21 cellular contexts compared by ENCODE assay signal in genomic region chr1:241598234-241598633, GRCh38. TPM values are rescaled to one million over a fixed set of nuclear protein-coding genes. Genes with fewer than 3 reads are reported as not detected.
DNase-seq lines count a peak whose midpoint lies in the region; ATAC-seq and TF ChIP-seq lines count a peak whose summit lies in the region.
"Had no signal": no experiment of that assay in that cellular context is flagged by ENCODE, and none has a peak within 500 bp of the region (broad histone marks: within the 10 kb centered on the region; RNA-seq: fewer than 3 reads in every experiment).

No MANE protein-coding gene starts in this region.

- intact Hi-C loops in right cardiac atrium (cut with DNase I), result no loop called here
- intact Hi-C loops in activated CD4-positive, alpha-beta memory T cell treated with anti-CD3 and anti-CD28 coated beads for 36 hours (cut with micrococcal nuclease), result no loop called here

- H3K27me3 Mint-ChIP-seq in activated CD4-positive, alpha-beta memory T cell treated with anti-CD3 and anti-CD28 coated beads for 36 hours, result no peaks in the 10 kb centered on the region
- H3K27me3 Mint-ChIP-seq: activated naive CD4-positive, alpha-beta T cell treated with anti-CD3 and anti-CD28 coated beads, Interleukin-2, amount 50 U/mL, for 24 hours; dendritic cell treated with granulocyte-macrophage colony-stimulating factor and Interleukin-4, amounts not matched to agents 40 ng/mL and 50 ng/mL, for 4 days had no signal

- H3K4me1 Mint-ChIP-seq in activated CD4-positive, alpha-beta memory T cell treated with anti-CD3 and anti-CD28 coated beads for 36 hours (ENCODE audit: low read depth), result peaks cover 16% of the 10 kb centered on the region
- H3K4me1 Mint-ChIP-seq: activated naive CD4-positive, alpha-beta T cell treated with anti-CD3 and anti-CD28 coated beads, Interleukin-2, amount 50 U/mL, for 24 hours had no signal

- H3K9ac ChIP-seq in OCI-LY3 (ENCODE audit: low read length), result no peak overlapping the region

- CTCF ChIA-PET in activated CD4-positive, alpha-beta memory T cell treated with anti-CD3 and anti-CD28 coated beads for 36 hours (lab: Charles Lee), result interaction anchor here (1.3 kb wide), 1 partner anchor 12 kb away, joined by 5 read pairs; no protein-coding TSS in a partner anchor

- H3K36me3 ChIP-seq in OCI-LY3 (replicated peaks; ENCODE audit: low read depth, low read length), result peaks cover 22% of the 10 kb centered on the region
- H3K36me3 ChIP-seq: brain microvascular endothelial cell had no signal

- no peaks in the 10 kb centered on the region for H3K27me3 ChIP-seq in OCI-LY3 (ENCODE audit: low read depth, low read length)
- H3K27me3 ChIP-seq in right cardiac atrium (ENCODE audit: control insufficient read depth, insufficient read depth), result no peaks in the 10 kb centered on the region
- H3K27me3 ChIP-seq: brain microvascular endothelial cell, esophagus squamous epithelium had no signal

- H3K4me3 ChIP-seq in OCI-LY3 (ENCODE audit: low read length), result no peak overlapping the region
- H3K4me3 ChIP-seq in right cardiac atrium (ENCODE audit: low read length), result no peak overlapping the region
- H3K4me3 ChIP-seq: esophagus squamous epithelium had no signal

- H3K9me3 ChIP-seq in OCI-LY3 (ENCODE audit: insufficient read depth, low read length) (no peaks in the 10 kb centered on the region), right cardiac atrium (ENCODE audit: control insufficient read depth, low read length) (no peaks in the 10 kb centered on the region)
- H3K9me3 ChIP-seq: esophagus squamous epithelium had no signal

- H4K20me1 ChIP-seq in OCI-LY3 (ENCODE audit: insufficient read depth, low read length), result no peaks in the 10 kb centered on the region

- WGBS in right cardiac atrium, result 85% methylated on average over 2 of the region's 2 CpGs

- H3K27ac ChIP-seq in OCI-LY3 (ENCODE audit: low read length) (no peak overlapping the region), right cardiac atrium (ENCODE audit: low read length) (no peak overlapping the region)
- H3K27ac ChIP-seq: brain microvascular endothelial cell, esophagus squamous epithelium had no signal

- no peak overlapping the region for H3K4me3 Mint-ChIP-seq in activated CD4-positive, alpha-beta memory T cell treated with anti-CD3 and anti-CD28 coated beads for 36 hours
- H3K4me3 Mint-ChIP-seq: activated naive CD4-positive, alpha-beta T cell treated with anti-CD3 and anti-CD28 coated beads, Interleukin-2, amount 50 U/mL, for 24 hours; dendritic cell treated with granulocyte-macrophage colony-stimulating factor and Interleukin-4, amounts not matched to agents 40 ng/mL and 50 ng/mL, for 4 days had no signal

- ATAC-seq in GM19043 (IDR thresholded peaks at IDR 0.05; ENCODE audit: low read depth, unreplicated experiment) (peak; percentile 33), HG03060 (IDR thresholded peaks at IDR 0.05; ENCODE audit: low read depth, unreplicated experiment) (peak; percentile 45), right cardiac atrium (no peak)

- H3K4me1 ChIP-seq in OCI-LY3 (ENCODE audit: low read length), result peaks cover 39% of the 10 kb centered on the region
- no peaks in the 10 kb centered on the region for H3K4me1 ChIP-seq in right cardiac atrium (ENCODE audit: control insufficient read depth, insufficient read depth, low read length)

- no peak overlapping the region for H3K27ac Mint-ChIP-seq in activated CD4-positive, alpha-beta memory T cell treated with anti-CD3 and anti-CD28 coated beads for 36 hours
- H3K27ac Mint-ChIP-seq: activated naive CD4-positive, alpha-beta T cell treated with anti-CD3 and anti-CD28 coated beads, Interleukin-2, amount 50 U/mL, for 24 hours; dendritic cell treated with granulocyte-macrophage colony-stimulating factor and Interleukin-4, amounts not matched to agents 40 ng/mL and 50 ng/mL, for 4 days had no signal

- POLR2A ChIA-PET in activated CD4-positive, alpha-beta memory T cell treated with anti-CD3 and anti-CD28 coated beads for 36 hours (lab: Charles Lee), result no interaction called here

- peak overlapping the region; percentile 34 for H3K4me2 ChIP-seq in OCI-LY3 (ENCODE audit: low read length)

- in situ Hi-C loops in ACHN (cut with HindIII; ENCODE audit: low pct_ligation_motif_present, low pct_unique_long_range_greater_than_20kb, low sequenced_read_pairs), result no loop called here

- no peak overlapping the region for H2AFZ ChIP-seq in OCI-LY3 (ENCODE audit: low read depth, low read length)

- H3K79me2 ChIP-seq in OCI-LY3 (ENCODE audit: low read length), result no peaks in the 10 kb centered on the region

- TF ChIP-seq CTCF in OCI-LY3 (IDR thresholded peaks at IDR 0.05; ENCODE audit: low read depth, low read length), result no peak

- H3K9me3 Mint-ChIP-seq in activated CD4-positive, alpha-beta memory T cell treated with anti-CD3 and anti-CD28 coated beads for 36 hours, result no peaks in the 10 kb centered on the region
- H3K9me3 Mint-ChIP-seq: activated naive CD4-positive, alpha-beta T cell treated with anti-CD3 and anti-CD28 coated beads, Interleukin-2, amount 50 U/mL, for 24 hours; dendritic cell treated with granulocyte-macrophage colony-stimulating factor and Interleukin-4, amounts not matched to agents 40 ng/mL and 50 ng/mL, for 4 days had no signal

- H3K36me3 Mint-ChIP-seq in activated CD4-positive, alpha-beta memory T cell treated with anti-CD3 and anti-CD28 coated beads for 36 hours, result peaks cover 4% of the 10 kb centered on the region

- peak; percentile 8 for DNase-seq in DMS79 (lab: John Stamatoyannopoulos, UW)
- no peak for DNase-seq in ACHN
- no peak for DNase-seq in right cardiac atrium
- no peak for DNase-seq in nucleus accumbens (lab: John Stamatoyannopoulos, UW)
- no peak for DNase-seq in activated CD4-positive, alpha-beta memory T cell treated with anti-CD3 and anti-CD28 coated beads for 36 hours
- DNase-seq: activated CD4-positive, alpha-beta T cell treated with anti-CD3 and anti-CD28 coated beads for 4 hours; activated CD8-positive, alpha-beta memory T cell treated with anti-CD3 and anti-CD28 coated beads, Interleukin-2, amount 50 U/mL, for 48 hours; brain microvascular endothelial cell; esophagus squamous epithelium; H7; head of caudate nucleus; NCI-H226; SIG-M5; stimulated activated CD4-positive, alpha-beta T cell treated with anti-CD3 and anti-CD28 coated beads, Interleukin-15, amount 100 ng/mL, for 24 hours; substantia nigra had no signal

RNA-seq across cellular contexts. Expression of gene CHML, which starts 41.9 kb away (rescaled TPM):
- 1 to 10 TPM; 4.1 to 7.8 (median 4.7) TPM for total RNA-seq in right cardiac atrium
- polyA plus RNA-seq in right cardiac atrium, result 1.1 TPM
- 10 to 100 TPM; 12.5 to 13.8 TPM for total RNA-seq in activated CD4-positive, alpha-beta memory T cell treated with anti-CD3 and anti-CD28 coated beads for 36 hours

RNA-seq across cellular contexts. Expression of gene OPN3, which starts 41.9 kb away (rescaled TPM):
- 1 to 10 TPM; 4.4 to 8.2 (median 7.0) TPM for total RNA-seq in right cardiac atrium
- polyA plus RNA-seq in right cardiac atrium, result 7.2 TPM
- 1 to 10 TPM; 8.0 to 9.0 TPM for total RNA-seq in activated CD4-positive, alpha-beta memory T cell treated with anti-CD3 and anti-CD28 coated beads for 36 hours

RNA-seq across cellular contexts. Expression of gene WDR64, which starts 53.8 kb away (rescaled TPM):
- total RNA-seq in right cardiac atrium, result under 1 TPM in 2 of 4 donors, not detected in 2; 0.29 to 0.54 TPM
- polyA plus RNA-seq in right cardiac atrium, result not detected
- total RNA-seq in activated CD4-positive, alpha-beta memory T cell treated with anti-CD3 and anti-CD28 coated beads for 36 hours, result not detected
- total RNA-seq: esophagus squamous epithelium, H7, mesenteric fat pad had no signal

Comparison
In these comparisons a context has a peak if more than half of its experiments do, and no peak if none do; other contexts are left out.
1. ATAC-seq: peak in GM19043 (single experiment) and HG03060 (single experiment); none in right cardiac atrium (0 of 2).